In the genomic region with DNA sequence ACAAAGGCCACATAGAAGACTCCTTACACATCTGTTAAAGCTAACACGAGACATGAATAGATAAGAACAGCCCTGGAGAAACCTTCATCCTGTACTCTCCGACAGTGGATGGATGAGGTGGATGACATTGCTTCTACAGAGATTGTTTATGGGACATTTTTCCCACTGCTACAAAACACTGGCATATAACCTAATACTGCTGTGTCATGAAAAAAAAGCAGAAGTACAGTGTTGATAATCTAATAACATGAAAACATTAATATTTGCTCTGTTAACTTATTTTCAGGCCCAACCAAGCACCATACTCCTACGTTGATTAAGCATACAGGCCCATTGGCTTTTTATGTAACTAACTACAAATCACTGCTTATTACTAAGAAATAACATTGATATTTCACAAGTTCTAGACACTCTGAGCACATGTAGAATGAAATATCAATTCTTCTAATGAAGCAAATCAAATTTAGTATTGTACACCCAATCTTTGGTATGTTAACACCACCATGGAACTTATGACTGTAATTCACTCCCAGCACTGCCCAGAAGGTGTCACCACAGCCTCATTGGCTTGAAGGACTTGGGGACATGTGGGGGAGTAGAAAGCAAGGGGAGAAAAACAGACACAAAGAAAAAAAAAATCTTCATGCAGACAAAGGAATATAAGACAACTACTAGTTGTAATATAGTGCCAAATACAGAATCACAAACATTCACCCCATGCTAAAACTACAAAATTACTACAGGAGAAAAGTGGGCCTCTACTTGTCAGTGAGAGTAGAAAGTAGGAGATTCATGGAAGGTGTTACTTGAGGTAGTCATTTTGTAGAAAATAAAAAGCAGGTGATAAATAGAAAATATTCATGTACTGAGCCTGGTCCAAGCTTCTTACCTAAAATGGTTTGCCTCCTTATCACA, we compare ENCODE assay signal across 9 cellular contexts.
DNase-seq lines count a peak whose midpoint lies in the region; ATAC-seq, FAIRE-seq and TF ChIP-seq lines count a peak whose summit lies in the region.
"Had no signal": no experiment of that assay in that cellular context is flagged by ENCODE, and none has a peak within 500 bp of the region (broad histone marks: within the 10 kb centered on the region; RNA-seq: fewer than 3 reads in every experiment).

No MANE protein-coding gene starts in this region.

- H3K27ac ChIP-seq in AG04450 (ENCODE audit: low read depth, low read length): no peak overlapping the region
- no peak overlapping the region for H3K27ac ChIP-seq in vagina
- H3K27ac ChIP-seq: neutrophil had no signal

- CTCF ChIA-PET in AG04450 (lab: Charles Lee): interaction anchor here (0.6 to 6.7 kb wide), 24 partner anchors 8 to 1455 kb away, joined by 3 to 57 read pairs (median 4); no protein-coding TSS in a partner anchor
- CTCF ChIA-PET in activated CD4-positive, alpha-beta T cell treated with anti-CD3 and anti-CD28 coated beads, Interleukin-2, amount 10 ng/mL, durations not matched to agents 7 days and 5 days (lab: Charles Lee): interaction anchor here (1.4 to 1.8 kb wide), 2 partner anchors 10 to 17 kb away, joined by 3 to 5 read pairs; no protein-coding TSS in a partner anchor

- peak; percentile 98 for TF ChIP-seq CTCF in AG04450 (IDR thresholded peaks at IDR 0.05; ENCODE audit: low read depth, low read length)
- peak; percentile 70 to 86 (median 82) for TF ChIP-seq CTCF in nephron (IDR thresholded peaks at IDR 0.05; ENCODE audit: unreplicated experiment in 3 of 3)
- TF ChIP-seq CTCF in vagina (IDR thresholded peaks at IDR 0.05): peak in 2 of 3 experiments; percentile 35 to 47

- H3K4me3 ChIP-seq in AG04450 (ENCODE audit: low read depth, low read length): no peak overlapping the region
- H3K4me3 ChIP-seq in vagina: no peak overlapping the region

- H3K27me3 Mint-ChIP-seq in activated CD4-positive, alpha-beta T cell treated with anti-CD3 and anti-CD28 coated beads, Interleukin-2, amount 10 ng/mL, durations not matched to agents 7 days and 5 days: no peaks in the 10 kb centered on the region
- no peaks in the 10 kb centered on the region for H3K27me3 Mint-ChIP-seq in nephron (ENCODE audit: low read depth)

- FAIRE-seq in GM12892 (lab: Jason Lieb, UNC): peak; percentile 75

- no peak overlapping the region for H3K4me3 Mint-ChIP-seq in activated CD4-positive, alpha-beta T cell treated with anti-CD3 and anti-CD28 coated beads, Interleukin-2, amount 10 ng/mL, durations not matched to agents 7 days and 5 days
- no peak overlapping the region for H3K4me3 Mint-ChIP-seq in nephron

- DNase-seq in AG04450 (ENCODE audit: low read depth, low spot score) (peak; percentile 45), GM12892 (ENCODE audit: insufficient read length) (peak; percentile 21), NCI-H2196 (lab: John Stamatoyannopoulos, UW; ENCODE audit: unreplicated experiment) (peak; percentile 51), fibroblast of gingiva (ENCODE audit: low read depth) (peak; percentile 66), vagina (ENCODE audit: extremely low spot score in 2 of 2) (no peak)
- peak; percentile 47 for DNase-seq in activated CD4-positive, alpha-beta T cell treated with anti-CD3 and anti-CD28 coated beads, Interleukin-2, amount 10 ng/mL, durations not matched to agents 7 days and 5 days

- no peaks in the 10 kb centered on the region for H3K36me3 Mint-ChIP-seq in activated CD4-positive, alpha-beta T cell treated with anti-CD3 and anti-CD28 coated beads, Interleukin-2, amount 10 ng/mL, durations not matched to agents 7 days and 5 days (ENCODE audit: low read depth)
- H3K36me3 Mint-ChIP-seq in nephron (ENCODE audit: low read depth): peaks cover 8% of the 10 kb centered on the region

- H3K27ac Mint-ChIP-seq in activated CD4-positive, alpha-beta T cell treated with anti-CD3 and anti-CD28 coated beads, Interleukin-2, amount 10 ng/mL, durations not matched to agents 7 days and 5 days: no peak overlapping the region
- peak overlapping the region; percentile 36 to 63 (median 58) for H3K27ac Mint-ChIP-seq in nephron

- H3K36me3 ChIP-seq in vagina: no peaks in the 10 kb centered on the region
- H3K36me3 ChIP-seq: neutrophil had no signal

- no peaks in the 10 kb centered on the region for H3K27me3 ChIP-seq in AG04450 (ENCODE audit: control insufficient read depth, insufficient read depth, low read length)
- no peaks in the 10 kb centered on the region for H3K27me3 ChIP-seq in vagina
- H3K27me3 ChIP-seq: neutrophil had no signal

- peak; percentile 79 for ATAC-seq in HG03095 (IDR thresholded peaks at IDR 0.05; ENCODE audit: unreplicated experiment)

- no peaks in the 10 kb centered on the region for H3K4me1 ChIP-seq in vagina

- TF ChIP-seq POLR2A in GM12892 (IDR thresholded peaks at IDR 0.05; ENCODE audit: low read depth, low read length) (no peak), vagina (IDR thresholded peaks at IDR 0.05) (no peak)

- H3K4me1 Mint-ChIP-seq in activated CD4-positive, alpha-beta T cell treated with anti-CD3 and anti-CD28 coated beads, Interleukin-2, amount 10 ng/mL, durations not matched to agents 7 days and 5 days: peaks cover 5% of the 10 kb centered on the region
- H3K4me1 Mint-ChIP-seq in nephron: peaks cover 21% of the 10 kb centered on the region

- H3K9me3 Mint-ChIP-seq in activated CD4-positive, alpha-beta T cell treated with anti-CD3 and anti-CD28 coated beads, Interleukin-2, amount 10 ng/mL, durations not matched to agents 7 days and 5 days: no peaks in the 10 kb centered on the region
- no peaks in the 10 kb centered on the region for H3K9me3 Mint-ChIP-seq in nephron

- intact Hi-C loops in vagina (cut with DNase I): no loop called here

- POLR2A ChIA-PET in AG04450 (lab: Yijun Ruan, JAX): no interaction called here
- POLR2A ChIA-PET in activated CD4-positive, alpha-beta T cell treated with anti-CD3 and anti-CD28 coated beads, Interleukin-2, amount 10 ng/mL, durations not matched to agents 7 days and 5 days (lab: Charles Lee): no interaction called here

- H3K9me3 ChIP-seq in AG04450 (ENCODE audit: control insufficient read depth, insufficient read depth, low read length) (no peaks in the 10 kb centered on the region), vagina (no peaks in the 10 kb centered on the region)
- H3K9me3 ChIP-seq: neutrophil had no signal

Comparison
In these comparisons a context has a peak if more than half of its experiments do, and no peak if none do; other contexts are left out.
1. DNase-seq: peak in AG04450 (single experiment), GM12892 (single experiment), NCI-H2196 (single experiment), activated CD4-positive, alpha-beta T cell treated with anti-CD3 and anti-CD28 coated beads, Interleukin-2, amount 10 ng/mL, durations not matched to agents 7 days and 5 days (single experiment) and fibroblast of gingiva (single experiment); none in vagina (0 of 2).
2. CTCF ChIP-seq: peak in every context shown above with its lines; median percentile 98 in AG04450; 82 in nephron; 41 in vagina.